In genomic region chr5:178766936-178767912, GRCh38 we compare ENCODE assay signal across 1 cellular context.
TF ChIP-seq lines count a peak whose summit lies in the region.

No MANE protein-coding gene starts in this region.

TF ChIP-seq in HepG2, 621 proteins besides CTCF, POLR2A, EP300 and RAD21:
- TF ChIP-seq ZNF552 (CRISPR knock-in tag; IDR thresholded peaks at IDR 0.05; ENCODE audit: borderline replicate concordance) = no peak
- 0 out of 2 replicates have a peak, but pooled peaks have one; percentile 16 for TF ChIP-seq STAG1 (CRISPR knock-in tag; IDR thresholded peaks at IDR 0.05)
- TF ChIP-seq ZBTB33 (CRISPR knock-in tag; IDR thresholded peaks at IDR 0.05) = peak; percentile 51; the same call in 1 of the 2 replicates
